ENCODE assay signal across 9 cellular contexts in the genomic region with DNA sequence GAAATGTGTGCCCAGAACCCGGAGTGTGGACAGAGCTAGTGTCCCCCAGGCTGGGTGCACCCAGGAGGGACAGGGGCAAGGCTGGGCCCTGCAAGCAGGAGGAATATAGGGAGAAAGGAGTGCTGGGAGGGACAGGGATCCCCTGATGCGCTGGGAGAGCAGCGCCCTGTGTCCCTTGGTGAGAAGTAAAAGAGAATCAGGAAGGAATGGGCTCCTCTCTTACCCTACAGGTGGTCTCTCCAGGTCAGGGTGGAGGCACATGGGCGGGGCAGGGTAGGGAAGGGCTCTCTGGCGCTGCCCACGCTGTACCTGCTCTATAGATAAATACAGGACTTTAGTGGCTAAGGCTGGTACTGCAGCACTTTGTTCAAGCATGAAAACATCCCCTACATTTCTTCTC.
DNase-seq lines count a peak whose midpoint lies in the region; ATAC-seq and TF ChIP-seq lines count a peak whose summit lies in the region.
"Had no signal": no experiment of that assay in that cellular context is flagged by ENCODE, and none has a peak within 500 bp of the region (broad histone marks: within the 10 kb centered on the region; RNA-seq: fewer than 3 reads in every experiment).

No MANE protein-coding gene starts in this region.

- no peaks in the 10 kb centered on the region for H3K36me3 Mint-ChIP-seq in activated T-cell treated with anti-CD3 and anti-CD28 coated beads, Interleukin-2, amount 50 U/mL, for 72 hours (ENCODE audit: insufficient read depth in 2 of 2)

- peak overlapping the region; percentile 27 to 60 for H3K4me3 Mint-ChIP-seq in activated T-cell treated with anti-CD3 and anti-CD28 coated beads, Interleukin-2, amount 50 U/mL, for 72 hours

- H3K27me3 ChIP-seq in right atrium auricular region (no peaks in the 10 kb centered on the region), transverse colon (no peaks in the 10 kb centered on the region)
- H3K27me3 ChIP-seq: tibial artery had no signal

- CTCF ChIA-PET in HEK293T (lab: Yijun Ruan, JAX): interaction anchor here (1.0 kb wide), 1 partner anchor 16 kb away, joined by 3 read pairs; no protein-coding TSS in a partner anchor

- no peaks in the 10 kb centered on the region for H3K9me3 Mint-ChIP-seq in activated T-cell treated with anti-CD3 and anti-CD28 coated beads, Interleukin-2, amount 50 U/mL, for 72 hours

- no peaks in the 10 kb centered on the region for H3K9me3 ChIP-seq in right atrium auricular region
- no peaks in the 10 kb centered on the region for H3K9me3 ChIP-seq in transverse colon
- H3K9me3 ChIP-seq: tibial artery had no signal

- no peak overlapping the region for H3K4me3 ChIP-seq in right atrium auricular region
- no peak overlapping the region for H3K4me3 ChIP-seq in transverse colon
- H3K4me3 ChIP-seq: tibial artery had no signal

- intact Hi-C loops in Right ventricle myocardium superior (cut with DNase I): no loop called here
- intact Hi-C loops in transverse colon (cut with DNase I; ENCODE audit: low total_unique reads): no loop called here

- H3K27ac ChIP-seq in right atrium auricular region: no peak overlapping the region
- H3K27ac ChIP-seq in transverse colon: no peak overlapping the region
- H3K27ac ChIP-seq: tibial artery had no signal

- H3K36me3 ChIP-seq in right atrium auricular region (no peaks in the 10 kb centered on the region), transverse colon (no peaks in the 10 kb centered on the region)
- H3K36me3 ChIP-seq: tibial artery had no signal

- H3K4me1 ChIP-seq in right atrium auricular region (no peaks in the 10 kb centered on the region), transverse colon (no peaks in the 10 kb centered on the region)
- H3K4me1 ChIP-seq: tibial artery had no signal

- no peak overlapping the region for H3K27ac Mint-ChIP-seq in activated T-cell treated with anti-CD3 and anti-CD28 coated beads, Interleukin-2, amount 50 U/mL, for 72 hours

- TF ChIP-seq POLR2A in transverse colon (IDR thresholded peaks at IDR 0.05): no peak

- TF ChIP-seq EP300 in transverse colon (IDR thresholded peaks at IDR 0.05; ENCODE audit: low read depth): no peak

- WGBS in transverse colon (ENCODE audit: low coverage in 1 of 2), 2 donors: 66% methylated on average over 6 of the region's 6 CpGs; no CpG with 5 or more reads in 1 of the 2 donors

- POLR2A ChIA-PET in HEK293T (lab: Yijun Ruan, JAX): no interaction called here

- H3K4me1 Mint-ChIP-seq in activated T-cell treated with anti-CD3 and anti-CD28 coated beads, Interleukin-2, amount 50 U/mL, for 72 hours (ENCODE audit: low read depth): peaks cover 40% of the 10 kb centered on the region

- ATAC-seq in Right ventricle myocardium superior (ENCODE audit: poor library complexity) (no peak), HG03039 (IDR thresholded peaks at IDR 0.05; ENCODE audit: unreplicated experiment) (peak; percentile 48)
- ATAC-seq in activated T-cell treated with anti-CD3 and anti-CD28 coated beads, Interleukin-2, amount 50 U/mL, for 72 hours (replicated peaks in 1 of 2): peak; percentile 38 to 51

- peak in 1 of 2 donors; percentile 35 for TF ChIP-seq CTCF in right atrium auricular region (IDR thresholded peaks at IDR 0.05)
- TF ChIP-seq CTCF in transverse colon (IDR thresholded peaks at IDR 0.05): peak in 4 of 5 experiments; percentile 29 to 42 (median 34)

- H3K27me3 Mint-ChIP-seq in activated T-cell treated with anti-CD3 and anti-CD28 coated beads, Interleukin-2, amount 50 U/mL, for 72 hours (ENCODE audit: low read depth): no peaks in the 10 kb centered on the region

- in situ Hi-C loops in transverse colon (cut with MboI; ENCODE audit: low pct_ligation_motif_present in 1 of 4, low pct_unique_long_range_greater_than_20kb in 1 of 4, low sequenced_read_pairs in 3 of 4): no loop called here

- peak; percentile 51 for DNase-seq in right atrium auricular region (ENCODE audit: low spot score)
- no peak for DNase-seq in Right ventricle myocardium superior
- peak in 1 of 2 donors; percentile 14 for DNase-seq in activated T-cell treated with anti-CD3 and anti-CD28 coated beads, Interleukin-2, amount 50 U/mL, for 72 hours
- no peak for DNase-seq in transverse colon
- no peak for DNase-seq in HEK293T (ENCODE audit: extremely low spot score)
- DNase-seq in SKM-1 treated with dmso at 0.1 percent for 144 hours (lab: John Stamatoyannopoulos, UW; ENCODE audit: unreplicated experiment): no peak
- no peak for DNase-seq in NCI-H345 treated with DMSO at 0.1 percent for 48 hours (lab: John Stamatoyannopoulos, UW; ENCODE audit: unreplicated experiment)

TF ChIP-seq in HEK293T, 16 proteins besides CTCF, POLR2A, EP300 and RAD21:
- TF ChIP-seq ELF4 (IDR thresholded peaks at IDR 0.05) (no peak), SUZ12 (IDR thresholded peaks at IDR 0.05) (no peak), CTBP1 (IDR thresholded peaks at IDR 0.05; ENCODE audit: borderline replicate concordance) (no peak), HDGF (IDR thresholded peaks at IDR 0.05; ENCODE audit: borderline replicate concordance) (no peak), ARNT (IDR thresholded peaks at IDR 0.05) (no peak), FOXK2 (IDR thresholded peaks at IDR 0.05) (no peak), BHLHE40 (IDR thresholded peaks at IDR 0.05; ENCODE audit: borderline replicate concordance) (no peak), SP1 (IDR thresholded peaks at IDR 0.05) (no peak), LEF1 (IDR thresholded peaks at IDR 0.05; ENCODE audit: borderline replicate concordance) (no peak), NFRKB (IDR thresholded peaks at IDR 0.05) (no peak), L3MBTL2 (conservative IDR thresholded peaks at IDR 0.05) (no peak)
TF ChIP-seq in HEK293T: peak in this region for 0.
